Comparison of ENCODE assay signal across 2 cellular contexts in the genomic region with DNA sequence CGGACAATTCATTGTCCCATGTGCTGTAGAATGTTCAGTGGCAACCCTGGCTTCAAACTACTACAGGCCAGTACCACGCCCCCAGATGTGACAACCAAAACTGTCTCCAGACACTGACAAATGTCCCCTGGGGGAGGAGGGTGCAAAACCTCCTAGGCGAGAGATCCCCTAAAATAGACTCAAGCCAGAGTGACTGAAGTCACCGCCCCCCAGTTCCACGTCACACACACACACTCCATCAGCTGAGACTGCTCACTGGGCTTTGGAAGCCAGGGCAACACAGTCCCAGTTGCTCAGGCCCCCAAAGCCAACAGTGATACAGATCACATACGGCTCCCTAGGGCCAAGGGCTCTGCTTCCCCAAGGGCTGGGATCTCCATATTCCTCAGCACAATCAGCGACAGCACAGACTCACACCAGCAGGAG.
TF ChIP-seq lines count a peak whose summit lies in the region.

No MANE protein-coding gene starts in this region.

TF ChIP-seq in SK-N-SH, 30 proteins besides CTCF, POLR2A, EP300 and RAD21 (continued from another document):
- TF ChIP-seq, protein P1, sequence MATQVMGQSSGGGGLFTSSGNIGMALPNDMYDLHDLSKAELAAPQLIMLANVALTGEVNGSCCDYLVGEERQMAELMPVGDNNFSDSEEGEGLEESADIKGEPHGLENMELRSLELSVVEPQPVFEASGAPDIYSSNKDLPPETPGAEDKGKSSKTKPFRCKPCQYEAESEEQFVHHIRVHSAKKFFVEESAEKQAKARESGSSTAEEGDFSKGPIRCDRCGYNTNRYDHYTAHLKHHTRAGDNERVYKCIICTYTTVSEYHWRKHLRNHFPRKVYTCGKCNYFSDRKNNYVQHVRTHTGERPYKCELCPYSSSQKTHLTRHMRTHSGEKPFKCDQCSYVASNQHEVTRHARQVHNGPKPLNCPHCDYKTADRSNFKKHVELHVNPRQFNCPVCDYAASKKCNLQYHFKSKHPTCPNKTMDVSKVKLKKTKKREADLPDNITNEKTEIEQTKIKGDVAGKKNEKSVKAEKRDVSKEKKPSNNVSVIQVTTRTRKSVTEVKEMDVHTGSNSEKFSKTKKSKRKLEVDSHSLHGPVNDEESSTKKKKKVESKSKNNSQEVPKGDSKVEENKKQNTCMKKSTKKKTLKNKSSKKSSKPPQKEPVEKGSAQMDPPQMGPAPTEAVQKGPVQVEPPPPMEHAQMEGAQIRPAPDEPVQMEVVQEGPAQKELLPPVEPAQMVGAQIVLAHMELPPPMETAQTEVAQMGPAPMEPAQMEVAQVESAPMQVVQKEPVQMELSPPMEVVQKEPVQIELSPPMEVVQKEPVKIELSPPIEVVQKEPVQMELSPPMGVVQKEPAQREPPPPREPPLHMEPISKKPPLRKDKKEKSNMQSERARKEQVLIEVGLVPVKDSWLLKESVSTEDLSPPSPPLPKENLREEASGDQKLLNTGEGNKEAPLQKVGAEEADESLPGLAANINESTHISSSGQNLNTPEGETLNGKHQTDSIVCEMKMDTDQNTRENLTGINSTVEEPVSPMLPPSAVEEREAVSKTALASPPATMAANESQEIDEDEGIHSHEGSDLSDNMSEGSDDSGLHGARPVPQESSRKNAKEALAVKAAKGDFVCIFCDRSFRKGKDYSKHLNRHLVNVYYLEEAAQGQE (IDR thresholded peaks at IDR 0.05; ENCODE audit: low read depth, low read length) = no peak
- TF ChIP-seq EZH2phosphoT487 (IDR thresholded peaks at IDR 0.05; ENCODE audit: borderline replicate concordance, low read depth) (no peak), NFIC (IDR thresholded peaks at IDR 0.05; ENCODE audit: borderline replicate concordance) (no peak), TEAD4 (IDR thresholded peaks at IDR 0.05; ENCODE audit: borderline replicate concordance, insufficient read depth) (no peak), SIN3A (IDR thresholded peaks at IDR 0.05; ENCODE audit: borderline replicate concordance, low read depth, low read length) (no peak), TAF1 (IDR thresholded peaks at IDR 0.05; ENCODE audit: borderline replicate concordance, low read depth, low read length) (no peak), RFX5 (IDR thresholded peaks at IDR 0.05; ENCODE audit: low read length) (no peak), CHD2 (IDR thresholded peaks at IDR 0.05; ENCODE audit: low read length, partially characterized antibody) (no peak), FOXM1 (IDR thresholded peaks at IDR 0.05; ENCODE audit: low read depth) (no peak), MAX (IDR thresholded peaks at IDR 0.05; ENCODE audit: low read depth) (no peak), ELF1 (IDR thresholded peaks at IDR 0.05) (no peak), TCF12 (IDR thresholded peaks at IDR 0.05) (no peak), GABPA (IDR thresholded peaks at IDR 0.05; ENCODE audit: low read depth) (no peak), RXRA (IDR thresholded peaks at IDR 0.05; ENCODE audit: borderline replicate concordance, low read depth) (no peak)
- TF ChIP-seq, protein P2, sequence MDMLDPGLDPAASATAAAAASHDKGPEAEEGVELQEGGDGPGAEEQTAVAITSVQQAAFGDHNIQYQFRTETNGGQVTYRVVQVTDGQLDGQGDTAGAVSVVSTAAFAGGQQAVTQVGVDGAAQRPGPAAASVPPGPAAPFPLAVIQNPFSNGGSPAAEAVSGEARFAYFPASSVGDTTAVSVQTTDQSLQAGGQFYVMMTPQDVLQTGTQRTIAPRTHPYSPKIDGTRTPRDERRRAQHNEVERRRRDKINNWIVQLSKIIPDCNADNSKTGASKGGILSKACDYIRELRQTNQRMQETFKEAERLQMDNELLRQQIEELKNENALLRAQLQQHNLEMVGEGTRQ (IDR thresholded peaks at IDR 0.05; ENCODE audit: borderline replicate concordance, low read depth, low read length) = no peak
- TF ChIP-seq, protein P3, sequence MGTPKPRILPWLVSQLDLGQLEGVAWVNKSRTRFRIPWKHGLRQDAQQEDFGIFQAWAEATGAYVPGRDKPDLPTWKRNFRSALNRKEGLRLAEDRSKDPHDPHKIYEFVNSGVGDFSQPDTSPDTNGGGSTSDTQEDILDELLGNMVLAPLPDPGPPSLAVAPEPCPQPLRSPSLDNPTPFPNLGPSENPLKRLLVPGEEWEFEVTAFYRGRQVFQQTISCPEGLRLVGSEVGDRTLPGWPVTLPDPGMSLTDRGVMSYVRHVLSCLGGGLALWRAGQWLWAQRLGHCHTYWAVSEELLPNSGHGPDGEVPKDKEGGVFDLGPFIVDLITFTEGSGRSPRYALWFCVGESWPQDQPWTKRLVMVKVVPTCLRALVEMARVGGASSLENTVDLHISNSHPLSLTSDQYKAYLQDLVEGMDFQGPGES (IDR thresholded peaks at IDR 0.05; ENCODE audit: low read depth, low read length) = no peak
TF ChIP-seq in SK-N-SH: peak in this region for 0.

TF ChIP-seq in SK-N-SH treated with all-trans-retinoic acid at 6 μM for 48 hours, 23 proteins besides CTCF, POLR2A, EP300 and RAD21 (continued from another document):
- TF ChIP-seq, protein P4, sequence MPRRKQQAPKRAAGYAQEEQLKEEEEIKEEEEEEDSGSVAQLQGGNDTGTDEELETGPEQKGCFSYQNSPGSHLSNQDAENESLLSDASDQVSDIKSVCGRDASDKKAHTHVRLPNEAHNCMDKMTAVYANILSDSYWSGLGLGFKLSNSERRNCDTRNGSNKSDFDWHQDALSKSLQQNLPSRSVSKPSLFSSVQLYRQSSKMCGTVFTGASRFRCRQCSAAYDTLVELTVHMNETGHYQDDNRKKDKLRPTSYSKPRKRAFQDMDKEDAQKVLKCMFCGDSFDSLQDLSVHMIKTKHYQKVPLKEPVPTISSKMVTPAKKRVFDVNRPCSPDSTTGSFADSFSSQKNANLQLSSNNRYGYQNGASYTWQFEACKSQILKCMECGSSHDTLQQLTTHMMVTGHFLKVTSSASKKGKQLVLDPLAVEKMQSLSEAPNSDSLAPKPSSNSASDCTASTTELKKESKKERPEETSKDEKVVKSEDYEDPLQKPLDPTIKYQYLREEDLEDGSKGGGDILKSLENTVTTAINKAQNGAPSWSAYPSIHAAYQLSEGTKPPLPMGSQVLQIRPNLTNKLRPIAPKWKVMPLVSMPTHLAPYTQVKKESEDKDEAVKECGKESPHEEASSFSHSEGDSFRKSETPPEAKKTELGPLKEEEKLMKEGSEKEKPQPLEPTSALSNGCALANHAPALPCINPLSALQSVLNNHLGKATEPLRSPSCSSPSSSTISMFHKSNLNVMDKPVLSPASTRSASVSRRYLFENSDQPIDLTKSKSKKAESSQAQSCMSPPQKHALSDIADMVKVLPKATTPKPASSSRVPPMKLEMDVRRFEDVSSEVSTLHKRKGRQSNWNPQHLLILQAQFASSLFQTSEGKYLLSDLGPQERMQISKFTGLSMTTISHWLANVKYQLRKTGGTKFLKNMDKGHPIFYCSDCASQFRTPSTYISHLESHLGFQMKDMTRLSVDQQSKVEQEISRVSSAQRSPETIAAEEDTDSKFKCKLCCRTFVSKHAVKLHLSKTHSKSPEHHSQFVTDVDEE (CRISPR knock-in tag; IDR thresholded peaks at IDR 0.05) = no peak
- TF ChIP-seq ZNF70 (CRISPR knock-in tag; IDR thresholded peaks at IDR 0.05) (no peak), BACH2 (CRISPR knock-in tag; IDR thresholded peaks at IDR 0.05; ENCODE audit: borderline replicate concordance) (no peak), RARB (CRISPR knock-in tag; IDR thresholded peaks at IDR 0.05) (no peak), PATZ1 (CRISPR knock-in tag; IDR thresholded peaks at IDR 0.05; ENCODE audit: borderline replicate concordance) (no peak), SNAI2 (CRISPR knock-in tag; IDR thresholded peaks at IDR 0.05) (no peak), ESRRG (CRISPR knock-in tag; IDR thresholded peaks at IDR 0.05) (no peak)
- TF ChIP-seq, protein P5, sequence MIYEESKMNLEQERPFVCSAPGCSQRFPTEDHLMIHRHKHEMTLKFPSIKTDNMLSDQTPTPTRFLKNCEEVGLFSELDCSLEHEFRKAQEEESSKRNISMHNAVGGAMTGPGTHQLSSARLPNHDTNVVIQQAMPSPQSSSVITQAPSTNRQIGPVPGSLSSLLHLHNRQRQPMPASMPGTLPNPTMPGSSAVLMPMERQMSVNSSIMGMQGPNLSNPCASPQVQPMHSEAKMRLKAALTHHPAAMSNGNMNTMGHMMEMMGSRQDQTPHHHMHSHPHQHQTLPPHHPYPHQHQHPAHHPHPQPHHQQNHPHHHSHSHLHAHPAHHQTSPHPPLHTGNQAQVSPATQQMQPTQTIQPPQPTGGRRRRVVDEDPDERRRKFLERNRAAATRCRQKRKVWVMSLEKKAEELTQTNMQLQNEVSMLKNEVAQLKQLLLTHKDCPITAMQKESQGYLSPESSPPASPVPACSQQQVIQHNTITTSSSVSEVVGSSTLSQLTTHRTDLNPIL (CRISPR knock-in tag; IDR thresholded peaks at IDR 0.05; ENCODE audit: low read depth) = no peak
- TF ChIP-seq, protein P6, sequence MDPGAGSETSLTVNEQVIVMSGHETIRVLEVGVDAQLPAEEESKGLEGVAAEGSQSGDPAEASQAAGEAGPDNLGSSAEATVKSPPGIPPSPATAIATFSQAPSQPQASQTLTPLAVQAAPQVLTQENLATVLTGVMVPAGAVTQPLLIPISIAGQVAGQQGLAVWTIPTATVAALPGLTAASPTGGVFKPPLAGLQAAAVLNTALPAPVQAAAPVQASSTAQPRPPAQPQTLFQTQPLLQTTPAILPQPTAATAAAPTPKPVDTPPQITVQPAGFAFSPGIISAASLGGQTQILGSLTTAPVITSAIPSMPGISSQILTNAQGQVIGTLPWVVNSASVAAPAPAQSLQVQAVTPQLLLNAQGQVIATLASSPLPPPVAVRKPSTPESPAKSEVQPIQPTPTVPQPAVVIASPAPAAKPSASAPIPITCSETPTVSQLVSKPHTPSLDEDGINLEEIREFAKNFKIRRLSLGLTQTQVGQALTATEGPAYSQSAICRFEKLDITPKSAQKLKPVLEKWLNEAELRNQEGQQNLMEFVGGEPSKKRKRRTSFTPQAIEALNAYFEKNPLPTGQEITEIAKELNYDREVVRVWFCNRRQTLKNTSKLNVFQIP (CRISPR knock-in tag; IDR thresholded peaks at IDR 0.05; ENCODE audit: borderline replicate concordance, low read depth) = no peak
